34 cellular contexts compared by ENCODE assay signal in genomic region chr6:165019681-165020080, GRCh38.
"Had no signal": no experiment of that assay in that cellular context is flagged by ENCODE, and none has a peak within 500 bp of the region (broad histone marks: within the 10 kb centered on the region; RNA-seq: fewer than 3 reads in every experiment).

No MANE protein-coding gene starts in this region.

- H3K27ac ChIP-seq: adrenal gland, ascending aorta, body of pancreas, brain microvascular endothelial cell, breast epithelium, cardiac muscle cell had no signal

- ATAC-seq: activated naive CD4-positive, alpha-beta T cell treated with anti-CD3 and anti-CD28 coated beads, Interleukin-2, amount 50 U/mL, for 72 hours; activated naive CD8-positive, alpha-beta T cell treated with anti-CD3 and anti-CD28 coated beads, Interleukin-2, amount 50 U/mL, for 24 hours; activated T-cell treated with anti-CD3 and anti-CD28 coated beads, Interleukin-2, amount 50 U/mL, for 4 hours; activated T-cell treated with anti-CD3 and anti-CD28 coated beads, Interleukin-2, amount 50 U/mL, for 72 hours; activated T-helper 17 cell treated with anti-CD3 and anti-CD28 coated beads, Interleukin-2, amount 50 U/mL, for 72 hours; body of pancreas had no signal

- DNase-seq: activated effector memory CD4-positive, alpha-beta T cell treated with anti-CD3 and anti-CD28 coated beads, Interleukin-2, amount 50 U/mL, for 16 hours; activated effector memory CD4-positive, alpha-beta T cell treated with Interleukin-2 at 50 U/mL for 16 hours; activated gamma-delta T cell; activated gamma-delta T cell treated with Interleukin-2 at 50 U/mL for 16 hours; activated naive CD4-positive, alpha-beta T cell; activated naive CD4-positive, alpha-beta T cell treated with anti-CD3 and anti-CD28 coated beads for 36 hours; activated naive CD4-positive, alpha-beta T cell treated with anti-CD3 and anti-CD28 coated beads, Interleukin-2, amount 10 ng/mL, durations not matched to agents 7 days and 5 days; activated naive CD4-positive, alpha-beta T cell treated with anti-CD3 and anti-CD28 coated beads, Interleukin-2, amount 50 U/mL, for 16 hours; activated naive CD4-positive, alpha-beta T cell treated with Interleukin-2 at 50 U/mL for 16 hours; activated naive CD8-positive, alpha-beta T cell treated with anti-CD3 and anti-CD28 coated beads for 36 hours; activated naive CD8-positive, alpha-beta T cell treated with anti-CD3 and anti-CD28 coated beads, Interleukin-2, amount 10 ng/mL, durations not matched to agents 7 days and 5 days; activated naive CD8-positive, alpha-beta T cell treated with anti-CD3 and anti-CD28 coated beads, Interleukin-2, amount 50 U/mL, for 24 hours; activated T-cell treated with anti-CD3 and anti-CD28 coated beads, Interleukin-2, amount 50 U/mL, for 1 hour; activated T-cell treated with anti-CD3 and anti-CD28 coated beads, Interleukin-2, amount 50 U/mL, for 24 hours; activated T-cell treated with anti-CD3 and anti-CD28 coated beads, Interleukin-2, amount 50 U/mL, for 4 hours; activated T-cell treated with anti-CD3 and anti-CD28 coated beads, Interleukin-2, amount 50 U/mL, for 48 hours; activated T-cell treated with anti-CD3 and anti-CD28 coated beads, Interleukin-2, amount 50 U/mL, for 72 hours; adrenal gland; amniotic stem cell; amygdala; anterior cingulate cortex; aorta; body of pancreas; brain microvascular endothelial cell; caudate nucleus; central memory CD4-positive, alpha-beta T cell; cerebellar nuclear complex had no signal

- FAIRE-seq: astrocyte, bronchial epithelial cell had no signal

- H3K9me3 ChIP-seq: adrenal gland, ascending aorta, body of pancreas, breast epithelium had no signal

- H3K27me3 ChIP-seq: ascending aorta, body of pancreas, brain microvascular endothelial cell, breast epithelium, cardiac muscle cell had no signal

- H3K4me3 ChIP-seq: adrenal gland, ascending aorta, body of pancreas, breast epithelium, cardiac muscle cell had no signal

- H3K4me1 ChIP-seq: adrenal gland, ascending aorta, body of pancreas, breast epithelium had no signal

- H3K36me3 ChIP-seq: adrenal gland, ascending aorta, brain microvascular endothelial cell, breast epithelium, cardiac muscle cell had no signal
